36 cellular contexts compared by ENCODE assay signal in genomic region chr12:39032034-39032433, GRCh38.
"Had no signal": no experiment of that assay in that cellular context is flagged by ENCODE, and none has a peak within 500 bp of the region (broad histone marks: within the 10 kb centered on the region; RNA-seq: fewer than 3 reads in every experiment).

No MANE protein-coding gene starts in this region.

- H3K9me3 ChIP-seq: ascending aorta had no signal

- H3K27me3 ChIP-seq: ascending aorta had no signal

- H3K27ac Mint-ChIP-seq: activated CD4-positive, alpha-beta memory T cell treated with anti-CD3 and anti-CD28 coated beads, Interleukin-2, amount 10 ng/mL, durations not matched to agents 7 days and 5 days; activated CD4-positive, alpha-beta T cell treated with anti-CD3 and anti-CD28 coated beads for 36 hours; activated CD4-positive, alpha-beta T cell treated with anti-CD3 and anti-CD28 coated beads, Interleukin-2, amount 10 ng/mL, durations not matched to agents 7 days and 5 days; activated CD8-positive, alpha-beta memory T cell treated with anti-CD3 and anti-CD28 coated beads, Interleukin-2, amount 10 ng/mL, durations not matched to agents 7 days and 5 days; activated CD8-positive, alpha-beta T cell treated with anti-CD3 and anti-CD28 coated beads, Interleukin-2, amount 10 ng/mL, durations not matched to agents 7 days and 5 days; activated naive CD4-positive, alpha-beta T cell treated with anti-CD3 and anti-CD28 coated beads, Interleukin-2, amount 10 ng/mL, durations not matched to agents 7 days and 5 days; activated naive CD4-positive, alpha-beta T cell treated with anti-CD3 and anti-CD28 coated beads, Interleukin-2, amount 50 U/mL, for 24 hours; activated naive CD8-positive, alpha-beta T cell; activated naive CD8-positive, alpha-beta T cell treated with anti-CD3 and anti-CD28 coated beads, Interleukin-2, amount 10 ng/mL, durations not matched to agents 7 days and 5 days; activated naive CD8-positive, alpha-beta T cell treated with anti-CD3 and anti-CD28 coated beads, Interleukin-2, amount 50 U/mL, for 24 hours; activated T-cell treated with anti-CD3 and anti-CD28 coated beads, Interleukin-2, amount 50 U/mL, for 24 hours; activated T-helper 2 cell treated with anti-CD3 and anti-CD28 coated beads, Interferon-gamma antibody, Interleukin-2, Interleukin-4, amounts not matched to agents 10 μg/mL and 5 μg/mL and 100 μg/mL, durations not matched to agents 14 hours and 24 hours and 36 hours; brain; T-helper 1 cell treated with Interleukin-12 subunit alpha and Interleukin-12 subunit beta and Interleukin-4 antibody, amounts not matched to agents 30 μg/mL and 1 μg/mL, for 36 hours; T-helper 2 cell treated with Interferon-gamma antibody and Interleukin-4, amounts not matched to agents 5 μg/mL and 100 μg/mL, for 36 hours; WTC11 had no signal

- H3K36me3 Mint-ChIP-seq: activated CD8-positive, alpha-beta memory T cell treated with anti-CD3 and anti-CD28 coated beads, Interleukin-2, amount 10 ng/mL, durations not matched to agents 7 days and 5 days; activated naive CD4-positive, alpha-beta T cell treated with anti-CD3 and anti-CD28 coated beads, Interleukin-2, amount 10 ng/mL, durations not matched to agents 7 days and 5 days; activated naive CD4-positive, alpha-beta T cell treated with anti-CD3 and anti-CD28 coated beads, Interleukin-2, amount 50 U/mL, for 24 hours; activated naive CD8-positive, alpha-beta T cell; activated naive CD8-positive, alpha-beta T cell treated with anti-CD3 and anti-CD28 coated beads, Interleukin-2, amount 10 ng/mL, durations not matched to agents 7 days and 5 days; brain; WTC11 had no signal

- H3K4me1 Mint-ChIP-seq: activated CD4-positive, alpha-beta memory T cell treated with anti-CD3 and anti-CD28 coated beads, Interleukin-2, amount 10 ng/mL, durations not matched to agents 7 days and 5 days; activated CD4-positive, alpha-beta T cell treated with anti-CD3 and anti-CD28 coated beads for 36 hours; activated CD4-positive, alpha-beta T cell treated with anti-CD3 and anti-CD28 coated beads, Interleukin-2, amount 10 ng/mL, durations not matched to agents 7 days and 5 days; activated CD8-positive, alpha-beta memory T cell treated with anti-CD3 and anti-CD28 coated beads, Interleukin-2, amount 10 ng/mL, durations not matched to agents 7 days and 5 days; activated naive CD4-positive, alpha-beta T cell treated with anti-CD3 and anti-CD28 coated beads, Interleukin-2, amount 10 ng/mL, durations not matched to agents 7 days and 5 days; activated naive CD4-positive, alpha-beta T cell treated with anti-CD3 and anti-CD28 coated beads, Interleukin-2, amount 50 U/mL, for 24 hours; activated naive CD8-positive, alpha-beta T cell treated with anti-CD3 and anti-CD28 coated beads, Interleukin-2, amount 10 ng/mL, durations not matched to agents 7 days and 5 days; activated naive CD8-positive, alpha-beta T cell treated with anti-CD3 and anti-CD28 coated beads, Interleukin-2, amount 50 U/mL, for 24 hours; WTC11 had no signal

- H3K4me3 Mint-ChIP-seq: activated CD4-positive, alpha-beta memory T cell treated with anti-CD3 and anti-CD28 coated beads, Interleukin-2, amount 10 ng/mL, durations not matched to agents 7 days and 5 days; activated CD4-positive, alpha-beta T cell treated with anti-CD3 and anti-CD28 coated beads for 36 hours; activated CD4-positive, alpha-beta T cell treated with anti-CD3 and anti-CD28 coated beads, Interleukin-2, amount 10 ng/mL, durations not matched to agents 7 days and 5 days; activated CD8-positive, alpha-beta memory T cell treated with anti-CD3 and anti-CD28 coated beads, Interleukin-2, amount 10 ng/mL, durations not matched to agents 7 days and 5 days; activated CD8-positive, alpha-beta T cell treated with anti-CD3 and anti-CD28 coated beads, Interleukin-2, amount 10 ng/mL, durations not matched to agents 7 days and 5 days; activated naive CD4-positive, alpha-beta T cell treated with anti-CD3 and anti-CD28 coated beads, Interleukin-2, amount 10 ng/mL, durations not matched to agents 7 days and 5 days; activated naive CD4-positive, alpha-beta T cell treated with anti-CD3 and anti-CD28 coated beads, Interleukin-2, amount 50 U/mL, for 24 hours; activated naive CD8-positive, alpha-beta T cell; activated naive CD8-positive, alpha-beta T cell treated with anti-CD3 and anti-CD28 coated beads, Interleukin-2, amount 10 ng/mL, durations not matched to agents 7 days and 5 days; activated naive CD8-positive, alpha-beta T cell treated with anti-CD3 and anti-CD28 coated beads, Interleukin-2, amount 50 U/mL, for 24 hours; activated T-cell treated with anti-CD3 and anti-CD28 coated beads, Interleukin-2, amount 50 U/mL, for 24 hours; brain; T-helper 1 cell treated with Interleukin-12 subunit alpha and Interleukin-12 subunit beta and Interleukin-4 antibody, amounts not matched to agents 30 μg/mL and 1 μg/mL, for 36 hours; T-helper 2 cell treated with Interferon-gamma antibody and Interleukin-4, amounts not matched to agents 5 μg/mL and 100 μg/mL, for 36 hours; WTC11 had no signal

- H3K4me1 ChIP-seq: ascending aorta had no signal

- H3K27me3 Mint-ChIP-seq: activated CD4-positive, alpha-beta memory T cell treated with anti-CD3 and anti-CD28 coated beads, Interleukin-2, amount 10 ng/mL, durations not matched to agents 7 days and 5 days; activated CD4-positive, alpha-beta T cell treated with anti-CD3 and anti-CD28 coated beads for 36 hours; activated CD4-positive, alpha-beta T cell treated with anti-CD3 and anti-CD28 coated beads, Interleukin-2, amount 10 ng/mL, durations not matched to agents 7 days and 5 days; activated CD8-positive, alpha-beta memory T cell treated with anti-CD3 and anti-CD28 coated beads, Interleukin-2, amount 10 ng/mL, durations not matched to agents 7 days and 5 days; activated naive CD4-positive, alpha-beta T cell treated with anti-CD3 and anti-CD28 coated beads, Interleukin-2, amount 10 ng/mL, durations not matched to agents 7 days and 5 days; activated naive CD8-positive, alpha-beta T cell; activated naive CD8-positive, alpha-beta T cell treated with anti-CD3 and anti-CD28 coated beads, Interleukin-2, amount 10 ng/mL, durations not matched to agents 7 days and 5 days; activated naive CD8-positive, alpha-beta T cell treated with anti-CD3 and anti-CD28 coated beads, Interleukin-2, amount 50 U/mL, for 24 hours; activated T-cell treated with anti-CD3 and anti-CD28 coated beads, Interleukin-2, amount 50 U/mL, for 24 hours; brain had no signal

- ATAC-seq: activated CD4-positive, alpha-beta T cell treated with anti-CD3 and anti-CD28 coated beads for 36 hours; activated CD4-positive, CD25-positive, alpha-beta regulatory T cell treated with anti-CD3 and anti-CD28 coated beads, Interleukin-2, amount 50 U/mL, for 24 hours; activated CD8-positive, alpha-beta memory T cell treated with anti-CD3 and anti-CD28 coated beads, Interleukin-2, amount 10 ng/mL, durations not matched to agents 7 days and 5 days; activated CD8-positive, alpha-beta T cell treated with anti-CD3 and anti-CD28 coated beads, Interleukin-2, amount 10 ng/mL, durations not matched to agents 7 days and 5 days; activated naive CD8-positive, alpha-beta T cell treated with anti-CD3 and anti-CD28 coated beads, Interleukin-2, amount 50 U/mL, for 24 hours; WTC11 had no signal

- H3K36me3 ChIP-seq: ascending aorta, WERI-Rb-1 had no signal

- DNase-seq: activated CD4-positive, alpha-beta memory T cell treated with anti-CD3 and anti-CD28 coated beads, Interleukin-2, amount 10 ng/mL, durations not matched to agents 7 days and 5 days; activated CD4-positive, alpha-beta T cell treated with anti-CD3 and anti-CD28 coated beads for 1 hour; activated CD4-positive, alpha-beta T cell treated with anti-CD3 and anti-CD28 coated beads for 36 hours; activated CD4-positive, alpha-beta T cell treated with anti-CD3 and anti-CD28 coated beads for 48 hours; activated CD4-positive, alpha-beta T cell treated with anti-CD3 and anti-CD28 coated beads, Interleukin-2, amount 10 ng/mL, durations not matched to agents 7 days and 5 days; activated CD4-positive, alpha-beta T cell treated with anti-CD3 and anti-CD28 coated beads, Interleukin-2, amount 50 U/mL, for 48 hours; activated CD4-positive, CD25-positive, alpha-beta regulatory T cell; activated CD8-positive, alpha-beta memory T cell treated with anti-CD3 and anti-CD28 coated beads for 24 hours; activated CD8-positive, alpha-beta memory T cell treated with anti-CD3 and anti-CD28 coated beads, Interleukin-2, amount 10 ng/mL, durations not matched to agents 7 days and 5 days; activated CD8-positive, alpha-beta memory T cell treated with anti-CD3 and anti-CD28 coated beads, Interleukin-2, amount 50 U/mL, for 48 hours; activated CD8-positive, alpha-beta T cell treated with anti-CD3 and anti-CD28 coated beads, Interleukin-2, amount 10 ng/mL, durations not matched to agents 7 days and 5 days; activated effector memory CD4-positive, alpha-beta T cell treated with Interleukin-2 at 50 U/mL for 16 hours; activated gamma-delta T cell; activated naive CD4-positive, alpha-beta T cell treated with anti-CD3 and anti-CD28 coated beads, Interleukin-2, amount 10 ng/mL, durations not matched to agents 7 days and 5 days; activated naive CD4-positive, alpha-beta T cell treated with Interleukin-2 at 50 U/mL for 16 hours; activated naive CD8-positive, alpha-beta T cell treated with anti-CD3 and anti-CD28 coated beads, Interleukin-2, amount 10 ng/mL, durations not matched to agents 7 days and 5 days; activated naive CD8-positive, alpha-beta T cell treated with anti-CD3 and anti-CD28 coated beads, Interleukin-2, amount 50 U/mL, for 24 hours; activated T-cell treated with anti-CD3 and anti-CD28 coated beads, Interleukin-2, amount 50 U/mL, for 24 hours; activated T-cell treated with anti-CD3 and anti-CD28 coated beads, Interleukin-2, amount 50 U/mL, for 48 hours; amygdala; anterior cingulate cortex; central memory CD4-positive, alpha-beta T cell; T-helper 1 cell; T-helper 2 cell; T-helper 9 cell; WERI-Rb-1 had no signal

- H3K4me3 ChIP-seq: ascending aorta had no signal

- FAIRE-seq: TTC549 had no signal

- H3K27ac ChIP-seq: ascending aorta, WERI-Rb-1 had no signal

- H3K9me3 Mint-ChIP-seq: activated CD4-positive, alpha-beta memory T cell treated with anti-CD3 and anti-CD28 coated beads, Interleukin-2, amount 10 ng/mL, durations not matched to agents 7 days and 5 days; activated CD4-positive, alpha-beta T cell treated with anti-CD3 and anti-CD28 coated beads, Interleukin-2, amount 10 ng/mL, durations not matched to agents 7 days and 5 days; activated naive CD4-positive, alpha-beta T cell treated with anti-CD3 and anti-CD28 coated beads, Interleukin-2, amount 10 ng/mL, durations not matched to agents 7 days and 5 days; activated naive CD4-positive, alpha-beta T cell treated with anti-CD3 and anti-CD28 coated beads, Interleukin-2, amount 50 U/mL, for 24 hours; activated naive CD8-positive, alpha-beta T cell treated with anti-CD3 and anti-CD28 coated beads, Interleukin-2, amount 10 ng/mL, durations not matched to agents 7 days and 5 days; activated T-cell treated with anti-CD3 and anti-CD28 coated beads, Interleukin-2, amount 50 U/mL, for 24 hours; activated T-helper 2 cell treated with anti-CD3 and anti-CD28 coated beads, Interferon-gamma antibody, Interleukin-2, Interleukin-4, amounts not matched to agents 10 μg/mL and 5 μg/mL and 100 μg/mL, durations not matched to agents 14 hours and 24 hours and 36 hours; brain; T-helper 1 cell treated with Interleukin-12 subunit alpha and Interleukin-12 subunit beta and Interleukin-4 antibody, amounts not matched to agents 30 μg/mL and 1 μg/mL, for 36 hours; T-helper 2 cell treated with Interferon-gamma antibody and Interleukin-4, amounts not matched to agents 5 μg/mL and 100 μg/mL, for 36 hours; WTC11 had no signal
